20 cellular contexts compared by ENCODE assay signal in genomic region chr6:168116975-168117899, GRCh38. TPM values are rescaled to one million over a fixed set of nuclear protein-coding genes. Genes with fewer than 3 reads are reported as not detected.
DNase-seq lines count a peak whose midpoint lies in the region; ATAC-seq and TF ChIP-seq lines count a peak whose summit lies in the region.
"Had no signal": no experiment of that assay in that cellular context is flagged by ENCODE, and none has a peak within 500 bp of the region (broad histone marks: within the 10 kb centered on the region; RNA-seq: fewer than 3 reads in every experiment).

No MANE protein-coding gene starts in this region.

- H3K9ac ChIP-seq in mesenchymal stem cell (ENCODE audit: low read length): no peak overlapping the region

- H3K4me2 ChIP-seq in mesenchymal stem cell (ENCODE audit: low read length, poor library complexity, severe bottlenecking): no peak overlapping the region

- H3K9me3 ChIP-seq in heart right ventricle (no peaks in the 10 kb centered on the region), mesenchymal stem cell (ENCODE audit: control insufficient read depth, low read length) (no peaks in the 10 kb centered on the region), upper lobe of left lung (no peaks in the 10 kb centered on the region)
- H3K9me3 ChIP-seq: SJCRH30 had no signal

- no peak for DNase-seq in heart right ventricle
- DNase-seq in Right ventricle myocardium inferior (ENCODE audit: missing footprints): no peak
- peak; percentile 1 for DNase-seq in dermis blood vessel endothelial cell
- DNase-seq in mesenchymal stem cell: peak; percentile 11
- peak; percentile 8 to 39 for DNase-seq in upper lobe of left lung
- no peak for DNase-seq in ACHN
- DNase-seq: activated CD4-positive, CD25-positive, alpha-beta regulatory T cell; activated gamma-delta T cell treated with Interleukin-2 at 50 U/mL for 16 hours; amygdala; caudate nucleus; DMS79 treated with DMSO at 0.1 percent for 48 hours; mesendoderm; NCI-H2107; SJCRH30 had no signal

- no peak overlapping the region for H2BK12ac ChIP-seq in mesenchymal stem cell (ENCODE audit: low read length in 2 of 2)

- H3K27ac ChIP-seq in heart right ventricle (no peak overlapping the region), mesenchymal stem cell (ENCODE audit: low read length, poor library complexity, severe bottlenecking) (no peak overlapping the region), upper lobe of left lung (no peak overlapping the region)
- H3K27ac ChIP-seq: SJCRH30 had no signal

- no peak overlapping the region for H4K91ac ChIP-seq in mesenchymal stem cell (ENCODE audit: low read length)

- no peak overlapping the region for H3K4ac ChIP-seq in mesenchymal stem cell (ENCODE audit: low read depth in 1 of 2, low read length in 2 of 2)

- peak overlapping the region in 1 of 2 experiments; percentile 37 for H3K18ac ChIP-seq in mesenchymal stem cell (ENCODE audit: low read depth in 1 of 2, low read length in 2 of 2)

- H3K27me3 ChIP-seq in heart right ventricle: no peaks in the 10 kb centered on the region
- peaks cover 0 to 4% of the 10 kb centered on the region in 2 experiments for H3K27me3 ChIP-seq in mesenchymal stem cell (ENCODE audit: control insufficient read depth in 1 of 2, insufficient read depth in 1 of 2, low read length in 2 of 2)
- no peaks in the 10 kb centered on the region for H3K27me3 ChIP-seq in upper lobe of left lung
- H3K27me3 ChIP-seq: SJCRH30 had no signal

- no peak overlapping the region for H3K14ac ChIP-seq in mesenchymal stem cell (ENCODE audit: low read length in 2 of 2)

- no peak for TF ChIP-seq POLR2A in upper lobe of left lung (IDR thresholded peaks at IDR 0.05)

- intact Hi-C loops in heart right ventricle (cut with DNase I) (loop anchor here in 7 of 10 donors (5.0 kb wide), 2 partner anchors 55 to 210 kb away; no protein-coding TSS in a partner anchor), Right ventricle myocardium inferior (cut with DNase I) (loop anchor here (5.0 kb wide), 1 partner anchor 210 kb away; no protein-coding TSS in a partner anchor)

- in situ Hi-C loops in ACHN (cut with HindIII; ENCODE audit: low pct_ligation_motif_present, low pct_unique_long_range_greater_than_20kb, low sequenced_read_pairs): no loop called here

- H3K4me1 ChIP-seq in heart right ventricle (peaks cover 0 to 5% (median 0%) of the 10 kb centered on the region in 9 donors), mesenchymal stem cell (ENCODE audit: control insufficient read depth, insufficient read depth, low read depth, low read length) (peaks cover 3% of the 10 kb centered on the region), upper lobe of left lung (no peaks in the 10 kb centered on the region)
- H3K4me1 ChIP-seq: SJCRH30 had no signal

- no peak for TF ChIP-seq CTCF in heart right ventricle (IDR thresholded peaks at IDR 0.05)
- TF ChIP-seq CTCF in upper lobe of left lung (IDR thresholded peaks at IDR 0.05): no peak

- no peak overlapping the region for H2BK5ac ChIP-seq in mesenchymal stem cell (ENCODE audit: low read depth, low read length, poor library complexity, severe bottlenecking)

- H3K36me3 ChIP-seq in heart right ventricle: no peaks in the 10 kb centered on the region
- no peaks in the 10 kb centered on the region for H3K36me3 ChIP-seq in mesenchymal stem cell (ENCODE audit: control insufficient read depth in 1 of 2, insufficient read depth in 2 of 2, low read depth in 1 of 2, low read length in 2 of 2)
- no peaks in the 10 kb centered on the region for H3K36me3 ChIP-seq in upper lobe of left lung
- H3K36me3 ChIP-seq: SJCRH30 had no signal

- no peaks in the 10 kb centered on the region for H3K79me1 ChIP-seq in mesenchymal stem cell (replicated peaks; ENCODE audit: low read length, poor library complexity, severe bottlenecking)

- H2BK15ac ChIP-seq in mesenchymal stem cell (ENCODE audit: low read depth, poor library complexity, severe bottlenecking): no peak overlapping the region

- 73 to 79% methylated on average over 26 of the region's 26 CpGs for WGBS in heart right ventricle, 2 donors
- WGBS in mesenchymal stem cell: 67% methylated on average over 26 of the region's 26 CpGs
- WGBS in upper lobe of left lung, 2 donors: 79 to 83% methylated on average over 21 to 26 of the region's 26 CpGs

- no peak overlapping the region for H2BK120ac ChIP-seq in mesenchymal stem cell (ENCODE audit: low read depth, low read length)

- H3K4me3 ChIP-seq in heart right ventricle (no peak overlapping the region), mesenchymal stem cell (ENCODE audit: insufficient read depth in 1 of 2, low read depth in 1 of 2, low read length in 2 of 2) (no peak overlapping the region), upper lobe of left lung (no peak overlapping the region)
- H3K4me3 ChIP-seq: SJCRH30 had no signal

- no peak overlapping the region for H3K23ac ChIP-seq in mesenchymal stem cell (ENCODE audit: low read length in 2 of 2)

- peak in 5 of 8 donors; percentile 23 to 67 (median 29) for ATAC-seq in heart right ventricle
- ATAC-seq in Right ventricle myocardium inferior: no peak
- ATAC-seq in upper lobe of left lung (ENCODE audit: low FRiP score in 2 of 2): peak in 1 of 2 donors; percentile 28
- no peak for ATAC-seq in GM21390 (IDR thresholded peaks at IDR 0.05; ENCODE audit: unreplicated experiment)
- no peak for ATAC-seq in GM21447 (IDR thresholded peaks at IDR 0.05; ENCODE audit: unreplicated experiment)
- ATAC-seq: HCT116 had no signal

- no peak for TF ChIP-seq EP300 in upper lobe of left lung (IDR thresholded peaks at IDR 0.05)

- H4K8ac ChIP-seq in mesenchymal stem cell (ENCODE audit: low read length): no peak overlapping the region

- H2AK5ac ChIP-seq in mesenchymal stem cell (ENCODE audit: low read length, severe bottlenecking): no peak overlapping the region

- H2AFZ ChIP-seq in mesenchymal stem cell (ENCODE audit: low read depth, low read length): no peak overlapping the region

RNA-seq across cellular contexts. Expression of gene FRMD1, which starts 38.2 kb away (rescaled TPM):
- total RNA-seq in heart right ventricle (1 to 10 TPM in 1 of 10 donors, under 1 TPM in 5, not detected in 4; 0.15 to 1.3 (median 0.24) TPM), Right ventricle myocardium inferior (0.41 TPM), dermis blood vessel endothelial cell (not detected in 2 replicates), upper lobe of left lung (not detected)
- under 1 TPM; 0.12 to 0.22 TPM for polyA plus RNA-seq in heart right ventricle
- not detected for polyA plus RNA-seq in mesenchymal stem cell (2013, experiment 1 of 2)
- polyA plus RNA-seq in mesenchymal stem cell (2013, experiment 2 of 2): not detected
- total RNA-seq: CD4-positive, alpha-beta T cell; neural crest cell; SJCRH30 had no signal
- polyA plus RNA-seq: keratinocyte had no signal

Comparison
In these comparisons a context has a peak if more than half of its experiments do, and no peak if none do; other contexts are left out.
1. ATAC-seq: peak in heart right ventricle (5 of 8); none in Right ventricle myocardium inferior (single experiment), GM21390 (single experiment) and GM21447 (single experiment).
2. DNase-seq: peak in dermis blood vessel endothelial cell (single experiment), mesenchymal stem cell (single experiment) and upper lobe of left lung (2 of 2); none in heart right ventricle (0 of 2), Right ventricle myocardium inferior (single experiment) and ACHN (single experiment).